Comparison of ENCODE assay signal across 1 cellular context in the genomic region with DNA sequence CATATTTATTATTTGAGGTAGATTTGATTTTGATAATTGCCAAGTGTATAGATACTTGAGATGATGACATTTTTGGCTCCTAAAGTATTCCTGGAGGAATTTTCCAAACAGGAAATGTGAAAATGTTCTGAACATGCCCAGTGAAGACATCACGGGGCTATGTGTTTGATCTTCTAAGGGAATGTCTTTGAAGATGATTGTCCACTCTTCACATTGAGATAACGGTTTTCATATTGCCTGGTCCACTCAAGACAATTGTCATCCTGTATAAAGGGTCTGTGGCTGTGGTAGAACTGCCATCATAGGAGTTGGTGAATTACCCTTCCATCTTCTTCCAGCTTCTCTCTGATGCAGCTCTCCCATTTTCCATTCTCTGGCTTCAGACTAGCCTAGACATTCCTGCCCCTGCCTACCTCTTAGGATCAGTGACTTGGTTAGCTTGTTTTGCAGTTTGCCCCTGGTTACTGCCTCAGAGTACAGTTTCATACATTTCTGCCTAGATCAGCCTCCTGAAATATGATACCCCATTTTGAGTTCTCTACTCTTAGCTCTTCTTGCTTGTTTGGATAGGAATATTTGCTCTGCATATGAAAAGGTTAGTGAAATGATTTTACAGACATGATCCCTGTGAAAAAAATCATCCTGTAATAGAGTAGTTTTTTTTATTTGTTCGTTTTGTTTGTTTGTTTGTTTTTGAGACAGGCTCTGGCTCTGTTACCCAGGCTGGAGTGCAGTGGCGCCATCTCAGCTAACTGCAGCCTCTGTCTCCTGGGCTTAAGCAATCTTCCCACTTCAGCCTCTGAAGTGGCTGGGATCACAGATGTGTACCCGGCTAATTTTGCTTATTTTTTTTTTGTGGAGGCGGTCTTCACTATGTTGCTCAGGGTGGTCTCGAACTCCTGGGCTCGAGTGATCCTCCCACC.
TF ChIP-seq lines count a peak whose summit lies in the region.

No MANE protein-coding gene starts in this region.

TF ChIP-seq in HepG2, 621 proteins besides CTCF, POLR2A, EP300 and RAD21 (continued from another document and continues in another):
- TF ChIP-seq, protein P1, sequence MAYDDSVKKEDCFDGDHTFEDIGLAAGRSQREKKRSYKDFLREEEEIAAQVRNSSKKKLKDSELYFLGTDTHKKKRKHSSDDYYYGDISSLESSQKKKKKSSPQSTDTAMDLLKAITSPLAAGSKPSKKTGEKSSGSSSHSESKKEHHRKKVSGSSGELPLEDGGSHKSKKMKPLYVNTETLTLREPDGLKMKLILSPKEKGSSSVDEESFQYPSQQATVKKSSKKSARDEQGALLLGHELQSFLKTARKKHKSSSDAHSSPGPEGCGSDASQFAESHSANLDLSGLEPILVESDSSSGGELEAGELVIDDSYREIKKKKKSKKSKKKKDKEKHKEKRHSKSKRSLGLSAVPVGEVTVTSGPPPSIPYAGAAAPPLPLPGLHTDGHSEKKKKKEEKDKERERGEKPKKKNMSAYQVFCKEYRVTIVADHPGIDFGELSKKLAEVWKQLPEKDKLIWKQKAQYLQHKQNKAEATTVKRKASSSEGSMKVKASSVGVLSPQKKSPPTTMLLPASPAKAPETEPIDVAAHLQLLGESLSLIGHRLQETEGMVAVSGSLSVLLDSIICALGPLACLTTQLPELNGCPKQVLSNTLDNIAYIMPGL (CRISPR knock-in tag; IDR thresholded peaks at IDR 0.05; ENCODE audit: borderline replicate concordance in 1 of 2, low read depth in 1 of 2): 0 out of 4 replicates have a peak, but pooled peaks of 1 of the 2 experiments have one; percentile 10
- peak; percentile 58 for TF ChIP-seq MED1 (CRISPR knock-in tag; IDR thresholded peaks at IDR 0.05)
- no peak for TF ChIP-seq KDM6A (CRISPR knock-in tag; IDR thresholded peaks at IDR 0.05; ENCODE audit: low read depth)
- TF ChIP-seq ZFP36 (IDR thresholded peaks at IDR 0.05; ENCODE audit: borderline replicate concordance, low read depth, low read length, partially characterized antibody): no peak
- TF ChIP-seq ZNF878 (CRISPR knock-in tag; IDR thresholded peaks at IDR 0.05): 0 out of 2 replicates have a peak, but pooled peaks have one; percentile 51
- TF ChIP-seq MYNN (CRISPR knock-in tag; IDR thresholded peaks at IDR 0.05; ENCODE audit: low read depth): no peak
- no peak for TF ChIP-seq ZNF607 (CRISPR knock-in tag; IDR thresholded peaks at IDR 0.05; ENCODE audit: borderline replicate concordance)
- TF ChIP-seq FOXA1 (IDR thresholded peaks at IDR 0.05): no peak
- no peak for TF ChIP-seq FOXA1 (CRISPR knock-in tag; IDR thresholded peaks at IDR 0.05)
- TF ChIP-seq SIX4 (CRISPR knock-in tag; IDR thresholded peaks at IDR 0.05): peak; percentile 75
- TF ChIP-seq NFKBIZ (CRISPR knock-in tag; IDR thresholded peaks at IDR 0.05): no peak
- TF ChIP-seq RXRA (CRISPR knock-in tag; IDR thresholded peaks at IDR 0.05): no peak
- TF ChIP-seq RXRB (CRISPR knock-in tag; IDR thresholded peaks at IDR 0.05; ENCODE audit: borderline replicate concordance): peak; percentile 10; the same call in 1 of the 2 replicates
- TF ChIP-seq JUND (CRISPR knock-in tag; IDR thresholded peaks at IDR 0.05): no peak
- TF ChIP-seq, protein P2, sequence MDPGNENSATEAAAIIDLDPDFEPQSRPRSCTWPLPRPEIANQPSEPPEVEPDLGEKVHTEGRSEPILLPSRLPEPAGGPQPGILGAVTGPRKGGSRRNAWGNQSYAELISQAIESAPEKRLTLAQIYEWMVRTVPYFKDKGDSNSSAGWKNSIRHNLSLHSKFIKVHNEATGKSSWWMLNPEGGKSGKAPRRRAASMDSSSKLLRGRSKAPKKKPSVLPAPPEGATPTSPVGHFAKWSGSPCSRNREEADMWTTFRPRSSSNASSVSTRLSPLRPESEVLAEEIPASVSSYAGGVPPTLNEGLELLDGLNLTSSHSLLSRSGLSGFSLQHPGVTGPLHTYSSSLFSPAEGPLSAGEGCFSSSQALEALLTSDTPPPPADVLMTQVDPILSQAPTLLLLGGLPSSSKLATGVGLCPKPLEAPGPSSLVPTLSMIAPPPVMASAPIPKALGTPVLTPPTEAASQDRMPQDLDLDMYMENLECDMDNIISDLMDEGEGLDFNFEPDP (CRISPR knock-in tag; conservative IDR thresholded peaks at IDR 0.05): no peak
- no peak for TF ChIP-seq SOX13 (IDR thresholded peaks at IDR 0.05)
- peak in 1 of 2 experiments; percentile 56; a peak in 1 of 4 replicates for TF ChIP-seq SOX13 (CRISPR knock-in tag; conservative IDR thresholded peaks at IDR 0.05 in 1 of 2, IDR thresholded peaks at IDR 0.05 in 1 of 2)
- no peak for TF ChIP-seq SRY (CRISPR knock-in tag; IDR thresholded peaks at IDR 0.05)
- TF ChIP-seq ZFP1 (CRISPR knock-in tag; IDR thresholded peaks at IDR 0.05): no peak
- 0 out of 2 replicates have a peak, but pooled peaks have one; percentile 19 for TF ChIP-seq MIER3 (CRISPR knock-in tag; IDR thresholded peaks at IDR 0.05; ENCODE audit: borderline replicate concordance)
- TF ChIP-seq ZNF34 (CRISPR knock-in tag; IDR thresholded peaks at IDR 0.05; ENCODE audit: borderline replicate concordance): no peak
- TF ChIP-seq, protein P3, sequence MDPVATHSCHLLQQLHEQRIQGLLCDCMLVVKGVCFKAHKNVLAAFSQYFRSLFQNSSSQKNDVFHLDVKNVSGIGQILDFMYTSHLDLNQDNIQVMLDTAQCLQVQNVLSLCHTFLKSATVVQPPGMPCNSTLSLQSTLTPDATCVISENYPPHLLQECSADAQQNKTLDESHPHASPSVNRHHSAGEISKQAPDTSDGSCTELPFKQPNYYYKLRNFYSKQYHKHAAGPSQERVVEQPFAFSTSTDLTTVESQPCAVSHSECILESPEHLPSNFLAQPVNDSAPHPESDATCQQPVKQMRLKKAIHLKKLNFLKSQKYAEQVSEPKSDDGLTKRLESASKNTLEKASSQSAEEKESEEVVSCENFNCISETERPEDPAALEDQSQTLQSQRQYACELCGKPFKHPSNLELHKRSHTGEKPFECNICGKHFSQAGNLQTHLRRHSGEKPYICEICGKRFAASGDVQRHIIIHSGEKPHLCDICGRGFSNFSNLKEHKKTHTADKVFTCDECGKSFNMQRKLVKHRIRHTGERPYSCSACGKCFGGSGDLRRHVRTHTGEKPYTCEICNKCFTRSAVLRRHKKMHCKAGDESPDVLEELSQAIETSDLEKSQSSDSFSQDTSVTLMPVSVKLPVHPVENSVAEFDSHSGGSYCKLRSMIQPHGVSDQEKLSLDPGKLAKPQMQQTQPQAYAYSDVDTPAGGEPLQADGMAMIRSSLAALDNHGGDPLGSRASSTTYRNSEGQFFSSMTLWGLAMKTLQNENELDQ (CRISPR knock-in tag; IDR thresholded peaks at IDR 0.05; ENCODE audit: borderline replicate concordance): 0 out of 2 replicates have a peak, but pooled peaks have one; percentile 13
- TF ChIP-seq ARID2 (CRISPR knock-in tag; IDR thresholded peaks at IDR 0.05; ENCODE audit: borderline replicate concordance): no peak
- TF ChIP-seq, protein P4, sequence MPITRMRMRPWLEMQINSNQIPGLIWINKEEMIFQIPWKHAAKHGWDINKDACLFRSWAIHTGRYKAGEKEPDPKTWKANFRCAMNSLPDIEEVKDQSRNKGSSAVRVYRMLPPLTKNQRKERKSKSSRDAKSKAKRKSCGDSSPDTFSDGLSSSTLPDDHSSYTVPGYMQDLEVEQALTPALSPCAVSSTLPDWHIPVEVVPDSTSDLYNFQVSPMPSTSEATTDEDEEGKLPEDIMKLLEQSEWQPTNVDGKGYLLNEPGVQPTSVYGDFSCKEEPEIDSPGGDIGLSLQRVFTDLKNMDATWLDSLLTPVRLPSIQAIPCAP (CRISPR knock-in tag; IDR thresholded peaks at IDR 0.05; ENCODE audit: low read depth): no peak
- peak; percentile 29; the same call in 1 of the 2 replicates for TF ChIP-seq NCOA2 (CRISPR knock-in tag; IDR thresholded peaks at IDR 0.05)
- peak; percentile 96 for TF ChIP-seq SIX1 (CRISPR knock-in tag; IDR thresholded peaks at IDR 0.05; ENCODE audit: borderline replicate concordance)
- TF ChIP-seq THAP11 (CRISPR knock-in tag; IDR thresholded peaks at IDR 0.05): 0 out of 2 replicates have a peak, but pooled peaks have one; percentile 16
- TF ChIP-seq NONO (IDR thresholded peaks at IDR 0.05): no peak
- no peak for TF ChIP-seq NONO (CRISPR knock-in tag; conservative IDR thresholded peaks at IDR 0.05)
- TF ChIP-seq ARHGAP35 (CRISPR knock-in tag; IDR thresholded peaks at IDR 0.05; ENCODE audit: borderline replicate concordance): no peak
- TF ChIP-seq, protein P5, sequence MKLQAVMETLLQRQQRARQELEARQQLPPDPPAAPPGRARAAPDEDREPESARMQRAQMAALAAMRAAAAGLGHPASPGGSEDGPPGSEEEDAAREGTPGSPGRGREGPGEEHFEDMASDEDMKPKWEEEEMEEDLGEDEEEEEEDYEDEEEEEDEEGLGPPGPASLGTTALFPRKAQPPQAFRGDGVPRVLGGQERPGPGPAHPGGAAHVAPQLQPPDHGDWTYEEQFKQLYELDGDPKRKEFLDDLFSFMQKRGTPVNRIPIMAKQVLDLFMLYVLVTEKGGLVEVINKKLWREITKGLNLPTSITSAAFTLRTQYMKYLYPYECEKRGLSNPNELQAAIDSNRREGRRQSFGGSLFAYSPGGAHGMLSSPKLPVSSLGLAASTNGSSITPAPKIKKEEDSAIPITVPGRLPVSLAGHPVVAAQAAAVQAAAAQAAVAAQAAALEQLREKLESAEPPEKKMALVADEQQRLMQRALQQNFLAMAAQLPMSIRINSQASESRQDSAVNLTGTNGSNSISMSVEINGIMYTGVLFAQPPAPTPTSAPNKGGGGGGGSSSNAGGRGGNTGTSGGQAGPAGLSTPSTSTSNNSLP (IDR thresholded peaks at IDR 0.05; ENCODE audit: low read depth, low read length): peak; percentile 43; the same call in 1 of the 2 replicates
- TF ChIP-seq ISL2 (CRISPR knock-in tag; IDR thresholded peaks at IDR 0.05): 0 out of 2 replicates have a peak, but pooled peaks have one; percentile 23
- TF ChIP-seq ZNF788 (CRISPR knock-in tag; IDR thresholded peaks at IDR 0.05; ENCODE audit: borderline replicate concordance): no peak
- no peak for TF ChIP-seq NCOA1 (CRISPR knock-in tag; IDR thresholded peaks at IDR 0.05)
- no peak for TF ChIP-seq CREM (IDR thresholded peaks at IDR 0.05)
- no peak for TF ChIP-seq CREM (CRISPR knock-in tag; IDR thresholded peaks at IDR 0.05)
- TF ChIP-seq, protein P6, sequence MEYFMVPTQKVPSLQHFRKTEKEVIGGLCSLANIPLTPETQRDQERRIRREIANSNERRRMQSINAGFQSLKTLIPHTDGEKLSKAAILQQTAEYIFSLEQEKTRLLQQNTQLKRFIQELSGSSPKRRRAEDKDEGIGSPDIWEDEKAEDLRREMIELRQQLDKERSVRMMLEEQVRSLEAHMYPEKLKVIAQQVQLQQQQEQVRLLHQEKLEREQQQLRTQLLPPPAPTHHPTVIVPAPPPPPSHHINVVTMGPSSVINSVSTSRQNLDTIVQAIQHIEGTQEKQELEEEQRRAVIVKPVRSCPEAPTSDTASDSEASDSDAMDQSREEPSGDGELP (IDR thresholded peaks at IDR 0.05; ENCODE audit: borderline replicate concordance, low read depth): no peak
- TF ChIP-seq ZNF329 (CRISPR knock-in tag; IDR thresholded peaks at IDR 0.05; ENCODE audit: low read depth): no peak
- TF ChIP-seq ISX (CRISPR knock-in tag; conservative IDR thresholded peaks at IDR 0.05): no peak
- no peak for TF ChIP-seq NR2C2 (CRISPR knock-in tag; IDR thresholded peaks at IDR 0.05; ENCODE audit: borderline replicate concordance)
- TF ChIP-seq ARNTL (CRISPR knock-in tag; IDR thresholded peaks at IDR 0.05): no peak
- TF ChIP-seq, protein P7, sequence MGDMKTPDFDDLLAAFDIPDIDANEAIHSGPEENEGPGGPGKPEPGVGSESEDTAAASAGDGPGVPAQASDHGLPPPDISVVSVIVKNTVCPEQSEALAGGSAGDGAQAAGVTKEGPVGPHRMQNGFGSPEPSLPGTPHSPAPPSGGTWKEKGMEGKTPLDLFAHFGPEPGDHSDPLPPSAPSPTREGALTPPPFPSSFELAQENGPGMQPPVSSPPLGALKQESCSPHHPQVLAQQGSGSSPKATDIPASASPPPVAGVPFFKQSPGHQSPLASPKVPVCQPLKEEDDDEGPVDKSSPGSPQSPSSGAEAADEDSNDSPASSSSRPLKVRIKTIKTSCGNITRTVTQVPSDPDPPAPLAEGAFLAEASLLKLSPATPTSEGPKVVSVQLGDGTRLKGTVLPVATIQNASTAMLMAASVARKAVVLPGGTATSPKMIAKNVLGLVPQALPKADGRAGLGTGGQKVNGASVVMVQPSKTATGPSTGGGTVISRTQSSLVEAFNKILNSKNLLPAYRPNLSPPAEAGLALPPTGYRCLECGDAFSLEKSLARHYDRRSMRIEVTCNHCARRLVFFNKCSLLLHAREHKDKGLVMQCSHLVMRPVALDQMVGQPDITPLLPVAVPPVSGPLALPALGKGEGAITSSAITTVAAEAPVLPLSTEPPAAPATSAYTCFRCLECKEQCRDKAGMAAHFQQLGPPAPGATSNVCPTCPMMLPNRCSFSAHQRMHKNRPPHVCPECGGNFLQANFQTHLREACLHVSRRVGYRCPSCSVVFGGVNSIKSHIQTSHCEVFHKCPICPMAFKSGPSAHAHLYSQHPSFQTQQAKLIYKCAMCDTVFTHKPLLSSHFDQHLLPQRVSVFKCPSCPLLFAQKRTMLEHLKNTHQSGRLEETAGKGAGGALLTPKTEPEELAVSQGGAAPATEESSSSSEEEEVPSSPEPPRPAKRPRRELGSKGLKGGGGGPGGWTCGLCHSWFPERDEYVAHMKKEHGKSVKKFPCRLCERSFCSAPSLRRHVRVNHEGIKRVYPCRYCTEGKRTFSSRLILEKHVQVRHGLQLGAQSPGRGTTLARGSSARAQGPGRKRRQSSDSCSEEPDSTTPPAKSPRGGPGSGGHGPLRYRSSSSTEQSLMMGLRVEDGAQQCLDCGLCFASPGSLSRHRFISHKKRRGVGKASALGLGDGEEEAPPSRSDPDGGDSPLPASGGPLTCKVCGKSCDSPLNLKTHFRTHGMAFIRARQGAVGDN (CRISPR knock-in tag; IDR thresholded peaks at IDR 0.05): peak; percentile 16; the same call in 1 of the 2 replicates
- TF ChIP-seq, protein P8, sequence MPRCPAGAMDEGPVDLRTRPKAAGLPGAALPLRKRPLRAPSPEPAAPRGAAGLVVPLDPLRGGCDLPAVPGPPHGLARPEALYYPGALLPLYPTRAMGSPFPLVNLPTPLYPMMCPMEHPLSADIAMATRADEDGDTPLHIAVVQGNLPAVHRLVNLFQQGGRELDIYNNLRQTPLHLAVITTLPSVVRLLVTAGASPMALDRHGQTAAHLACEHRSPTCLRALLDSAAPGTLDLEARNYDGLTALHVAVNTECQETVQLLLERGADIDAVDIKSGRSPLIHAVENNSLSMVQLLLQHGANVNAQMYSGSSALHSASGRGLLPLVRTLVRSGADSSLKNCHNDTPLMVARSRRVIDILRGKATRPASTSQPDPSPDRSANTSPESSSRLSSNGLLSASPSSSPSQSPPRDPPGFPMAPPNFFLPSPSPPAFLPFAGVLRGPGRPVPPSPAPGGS (CRISPR knock-in tag; IDR thresholded peaks at IDR 0.05): no peak
- TF ChIP-seq ZNF713 (CRISPR knock-in tag; IDR thresholded peaks at IDR 0.05): no peak
